ENCODE assay signal across 10 cellular contexts in genomic region chr2:176128172-176129012, GRCh38. TPM values are rescaled to one million over a fixed set of nuclear protein-coding genes. Genes with fewer than 3 reads are reported as not detected.
A peak's percentile ranks its signal among the peaks of the same experiment; 100 is the strongest.
DNase-seq lines count a peak whose midpoint lies in the region; ATAC-seq and TF ChIP-seq lines count a peak whose summit lies in the region.
"Had no signal": no experiment of that assay in that cellular context is flagged by ENCODE, and none has a peak within 500 bp of the region (broad histone marks: within the 10 kb centered on the region; RNA-seq: fewer than 3 reads in every experiment).

No MANE protein-coding gene starts in this region.

- DNase-seq in heart right ventricle (no peak), right cardiac atrium (no peak), mesothelial cell of epicardium (ENCODE audit: low spot score in 2 of 2, unreplicated experiment in 2 of 2) (no peak), aorta (no peak), inferior parietal cortex (ENCODE audit: extremely low spot score) (no peak)
- no peak for DNase-seq in NK-92 treated with Interleukin-12 subunit alpha and Interleukin-12 subunit beta, amount 100 ng/mL, for 24 hours (lab: John Stamatoyannopoulos, UW)

- peaks cover 58% of the 10 kb centered on the region for H3K27me3 Mint-ChIP-seq in activated naive CD8-positive, alpha-beta T cell
- H3K27me3 Mint-ChIP-seq in mesothelial cell of epicardium (ENCODE audit: low read depth) = peaks cover 93% of the 10 kb centered on the region

- no peaks in the 10 kb centered on the region for H3K36me3 Mint-ChIP-seq in activated naive CD8-positive, alpha-beta T cell
- no peaks in the 10 kb centered on the region for H3K36me3 Mint-ChIP-seq in mesothelial cell of epicardium

- H3K9me3 Mint-ChIP-seq in activated naive CD8-positive, alpha-beta T cell (ENCODE audit: low read depth) = no peaks in the 10 kb centered on the region
- H3K9me3 Mint-ChIP-seq in mesothelial cell of epicardium = no peaks in the 10 kb centered on the region

- H3K4me1 ChIP-seq in heart right ventricle (peaks cover 0 to 48% (median 12%) of the 10 kb centered on the region in 9 donors), right cardiac atrium (ENCODE audit: control insufficient read depth, insufficient read depth, low read length) (peaks cover 3% of the 10 kb centered on the region), aorta (ENCODE audit: control insufficient read depth in 1 of 2, insufficient read depth in 2 of 2, low read length in 2 of 2) (no peaks in the 10 kb centered on the region)

- H3K9me3 ChIP-seq in heart right ventricle (no peaks in the 10 kb centered on the region), right cardiac atrium (ENCODE audit: control insufficient read depth, low read length) (no peaks in the 10 kb centered on the region), aorta (ENCODE audit: control insufficient read depth, low read length) (no peaks in the 10 kb centered on the region)
- H3K9me3 ChIP-seq: HAP-1 had no signal

- ATAC-seq in heart right ventricle (no peak), right cardiac atrium (no peak), aorta (ENCODE audit: low FRiP score) (peak; percentile 39), HG03354 (IDR thresholded peaks at IDR 0.05; ENCODE audit: poor library complexity, severe bottlenecking, unreplicated experiment) (no peak)

- intact Hi-C loops in heart right ventricle (cut with DNase I) (loop anchor here (2.0 to 10.0 kb wide), 9 partner anchors 424 to 1019 kb away; no protein-coding TSS in a partner anchor), right cardiac atrium (cut with DNase I) (loop anchor here in 3 of 4 donors (5.0 to 10.0 kb wide), 4 partner anchors 329 to 1019 kb away; no protein-coding TSS in a partner anchor), aorta (cut with DNase I) (loop anchor here (5.0 kb wide), 2 partner anchors 684 to 1019 kb away; no protein-coding TSS in a partner anchor)

- H3K36me3 ChIP-seq in heart right ventricle (no peaks in the 10 kb centered on the region), aorta (ENCODE audit: control insufficient read depth in 1 of 2, insufficient read depth in 2 of 2, low read length in 1 of 2) (no peaks in the 10 kb centered on the region)
- H3K36me3 ChIP-seq: HAP-1 had no signal

- H3K27ac Mint-ChIP-seq in activated naive CD8-positive, alpha-beta T cell = peak overlapping the region; percentile 22
- H3K27ac Mint-ChIP-seq in mesothelial cell of epicardium = no peak overlapping the region

- H3K4me1 Mint-ChIP-seq in activated naive CD8-positive, alpha-beta T cell (ENCODE audit: low read depth) = peaks cover 34% of the 10 kb centered on the region
- H3K4me1 Mint-ChIP-seq in mesothelial cell of epicardium = peaks cover 23% of the 10 kb centered on the region

- H3K27ac ChIP-seq in heart right ventricle = no peak overlapping the region
- no peak overlapping the region for H3K27ac ChIP-seq in right cardiac atrium (ENCODE audit: low read length)
- no peak overlapping the region for H3K27ac ChIP-seq in aorta (ENCODE audit: low read depth in 1 of 2, low read length in 2 of 2)

- H3K27me3 ChIP-seq in heart right ventricle (peaks cover 61 to 99% (median 97%) of the 10 kb centered on the region in 7 donors), right cardiac atrium (ENCODE audit: control insufficient read depth, insufficient read depth) (peaks cover 14% of the 10 kb centered on the region), aorta (ENCODE audit: control insufficient read depth in 1 of 2, insufficient read depth in 2 of 2, low read length in 1 of 2) (no peaks in the 10 kb centered on the region)

- peak overlapping the region in 6 of 10 donors; percentile 36 to 51 (median 42) for H3K4me3 ChIP-seq in heart right ventricle
- no peak overlapping the region for H3K4me3 ChIP-seq in right cardiac atrium (ENCODE audit: low read length)
- peak overlapping the region in 1 of 2 donors; percentile 61 for H3K4me3 ChIP-seq in aorta (ENCODE audit: low read length in 2 of 2)

- WGBS in heart right ventricle, 2 donors = 9 to 15% methylated on average over 51 of the region's 51 CpGs
- WGBS in right cardiac atrium = 12% methylated on average over 51 of the region's 51 CpGs
- 39 to 48% methylated on average over 51 of the region's 51 CpGs for WGBS in aorta, 2 donors

- H3K4me3 Mint-ChIP-seq in activated naive CD8-positive, alpha-beta T cell = peak overlapping the region; percentile 71
- H3K4me3 Mint-ChIP-seq in mesothelial cell of epicardium = peak overlapping the region; percentile 37

- no peak for TF ChIP-seq CTCF in heart right ventricle (IDR thresholded peaks at IDR 0.05)
- TF ChIP-seq CTCF in mesothelial cell of epicardium (IDR thresholded peaks at IDR 0.05; ENCODE audit: unreplicated experiment) = no peak

RNA-seq across cellular contexts. Expression of gene HOXD8, which starts 1.1 kb away (rescaled TPM):
- total RNA-seq in heart right ventricle = 1 to 10 TPM in 1 of 10 donors, under 1 TPM in 7, not detected in 2; 0.26 to 1.5 (median 0.42) TPM
- under 1 TPM; 0.35 to 0.59 TPM for polyA plus RNA-seq in heart right ventricle
- under 1 TPM; 0.11 to 0.39 (median 0.28) TPM for total RNA-seq in right cardiac atrium
- 0.63 TPM for polyA plus RNA-seq in right cardiac atrium
- 0.29 to 0.58 TPM (median 0.40 TPM) in 3 replicates for total RNA-seq in mesothelial cell of epicardium
- 10 to 100 TPM; 11.5 to 14.4 TPM for total RNA-seq in aorta
- polyA plus RNA-seq in aorta = 1 to 10 TPM; 2.5 to 7.3 TPM
- total RNA-seq: fibroblast of lung had no signal
- polyA plus RNA-seq: fibroblast of lung had no signal

RNA-seq across cellular contexts. Expression of gene HOXD9, which starts 5.9 kb away (rescaled TPM):
- total RNA-seq in heart right ventricle (under 1 TPM in 2 of 10 donors, not detected in 8; 0.15 to 0.29 TPM), right cardiac atrium (not detected), mesothelial cell of epicardium (0.93 to 1.2 TPM (median 1.1 TPM) in 3 replicates), aorta (1 to 10 TPM; 1.8 to 2.3 TPM)
- polyA plus RNA-seq in heart right ventricle (under 1 TPM; 0.16 to 0.29 TPM), right cardiac atrium (0.09 TPM), aorta (under 1 TPM in 1 of 2 donors, not detected in 1; 0.08 TPM)
- total RNA-seq: fibroblast of lung had no signal
- polyA plus RNA-seq: fibroblast of lung had no signal

RNA-seq across cellular contexts. Expression of gene HOXD10, which starts 11.8 kb away (rescaled TPM):
- total RNA-seq in heart right ventricle (not detected), right cardiac atrium (not detected), mesothelial cell of epicardium (3.2 to 4.1 TPM (median 3.9 TPM) in 3 replicates), aorta (1 to 10 TPM in 1 of 2 donors, not detected in 1; 1.4 TPM)
- polyA plus RNA-seq in heart right ventricle (not detected), right cardiac atrium (not detected), aorta (not detected)
- total RNA-seq: fibroblast of lung had no signal
- polyA plus RNA-seq: fibroblast of lung had no signal

RNA-seq across cellular contexts. Expression of gene HOXD11, which starts 21.3 kb away (rescaled TPM):
- not detected for total RNA-seq in heart right ventricle
- polyA plus RNA-seq in heart right ventricle = not detected
- not detected for total RNA-seq in right cardiac atrium
- polyA plus RNA-seq in right cardiac atrium = not detected
- total RNA-seq in mesothelial cell of epicardium = 1.9 to 3.0 TPM (median 2.2 TPM) in 3 replicates
- under 1 TPM in 1 of 2 donors, not detected in 1; 0.29 TPM for total RNA-seq in aorta
- not detected for polyA plus RNA-seq in aorta
- total RNA-seq: fibroblast of lung had no signal
- polyA plus RNA-seq: fibroblast of lung had no signal

RNA-seq across cellular contexts. Expression of gene HOXD4, which starts 23.0 kb away (rescaled TPM):
- total RNA-seq in heart right ventricle (under 1 TPM in 8 of 10 donors, not detected in 2; 0.21 to 0.69 (median 0.40) TPM), right cardiac atrium (not detected), mesothelial cell of epicardium (0.67 to 1.4 TPM (median 1.3 TPM) in 3 replicates), aorta (1 to 10 TPM; 7.7 to 9.8 TPM)
- polyA plus RNA-seq in heart right ventricle (1 to 10 TPM in 1 of 2 donors, under 1 TPM in 1; 0.13 to 1.6 TPM), right cardiac atrium (0.29 TPM), aorta (1 to 10 TPM in 1 of 2 donors, not detected in 1; 7.7 TPM)
- total RNA-seq: fibroblast of lung had no signal
- polyA plus RNA-seq: fibroblast of lung had no signal
